9 cellular contexts compared by ENCODE assay signal in genomic region chr1:39533442-39533841, GRCh38. TPM values are rescaled to one million over a fixed set of nuclear protein-coding genes. Genes with fewer than 3 reads are reported as not detected.
"Had no signal": no experiment of that assay in that cellular context is flagged by ENCODE, and none has a peak within 500 bp of the region (broad histone marks: within the 10 kb centered on the region; RNA-seq: fewer than 3 reads in every experiment).

No MANE protein-coding gene starts in this region.

- FAIRE-seq: G401.6, GM12878, GM12891, GM12892, GM18507, GM19239 had no signal

- DNase-seq: GDM1, GF-D8 had no signal

- ATAC-seq: GM12878 had no signal

- H3K4me3 ChIP-seq: GM12878 had no signal

RNA-seq across cellular contexts. Expression of gene BMP8A, which starts 42.0 kb away (rescaled TPM):
- total RNA-seq: G401, GM12878 had no signal
- polyA plus RNA-seq: GM12878 had no signal
